In the genomic region with DNA sequence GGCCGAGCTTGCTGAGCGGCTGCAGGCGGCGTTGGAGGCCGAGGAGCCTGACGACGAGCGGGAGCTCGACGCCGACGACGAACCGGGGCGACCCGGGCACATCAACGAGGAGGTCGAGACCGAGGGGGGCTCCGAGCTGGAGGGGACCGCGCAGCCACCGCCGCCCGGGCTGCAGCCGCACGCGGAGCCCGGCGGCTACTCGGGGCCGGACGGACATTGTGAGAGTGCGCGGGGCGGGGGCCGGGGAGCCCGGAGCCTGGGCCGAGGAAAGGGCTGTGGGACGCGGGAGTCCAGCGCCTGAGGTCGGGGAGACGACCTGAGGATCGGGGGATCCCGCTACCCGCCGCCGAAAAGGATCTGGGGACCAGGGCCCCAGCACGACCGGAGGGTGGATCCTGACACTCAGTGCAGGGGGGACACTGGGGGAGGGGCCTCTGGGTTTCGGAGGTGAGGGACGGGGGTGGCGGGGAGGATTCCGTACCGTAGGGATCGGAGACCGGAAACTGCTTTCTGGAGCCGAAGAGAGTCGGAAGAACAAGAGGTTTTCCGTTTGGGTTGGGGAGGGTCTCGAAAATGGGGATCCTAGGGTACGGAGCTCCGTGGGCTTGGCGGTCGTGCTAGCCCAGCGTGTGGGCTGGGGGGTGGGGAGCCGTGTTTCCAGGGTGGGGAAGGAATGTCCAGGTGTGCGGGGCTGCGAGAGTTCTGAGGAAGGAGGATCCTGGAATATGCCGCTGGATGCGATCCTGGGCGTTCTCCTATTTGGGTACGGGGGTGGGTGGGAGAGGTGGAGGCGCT, we compare ENCODE assay signal across 1 cellular context.
TF ChIP-seq lines count a peak whose summit lies in the region.

No MANE protein-coding gene starts in this region.

TF ChIP-seq in HepG2, 621 proteins besides CTCF, POLR2A, EP300 and RAD21 (continued from another document and continues in another):
- TF ChIP-seq, protein P1, sequence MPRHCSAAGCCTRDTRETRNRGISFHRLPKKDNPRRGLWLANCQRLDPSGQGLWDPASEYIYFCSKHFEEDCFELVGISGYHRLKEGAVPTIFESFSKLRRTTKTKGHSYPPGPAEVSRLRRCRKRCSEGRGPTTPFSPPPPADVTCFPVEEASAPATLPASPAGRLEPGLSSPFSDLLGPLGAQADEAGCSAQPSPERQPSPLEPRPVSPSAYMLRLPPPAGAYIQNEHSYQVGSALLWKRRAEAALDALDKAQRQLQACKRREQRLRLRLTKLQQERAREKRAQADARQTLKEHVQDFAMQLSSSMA (CRISPR knock-in tag; IDR thresholded peaks at IDR 0.05) = no peak
- TF ChIP-seq, protein P2, sequence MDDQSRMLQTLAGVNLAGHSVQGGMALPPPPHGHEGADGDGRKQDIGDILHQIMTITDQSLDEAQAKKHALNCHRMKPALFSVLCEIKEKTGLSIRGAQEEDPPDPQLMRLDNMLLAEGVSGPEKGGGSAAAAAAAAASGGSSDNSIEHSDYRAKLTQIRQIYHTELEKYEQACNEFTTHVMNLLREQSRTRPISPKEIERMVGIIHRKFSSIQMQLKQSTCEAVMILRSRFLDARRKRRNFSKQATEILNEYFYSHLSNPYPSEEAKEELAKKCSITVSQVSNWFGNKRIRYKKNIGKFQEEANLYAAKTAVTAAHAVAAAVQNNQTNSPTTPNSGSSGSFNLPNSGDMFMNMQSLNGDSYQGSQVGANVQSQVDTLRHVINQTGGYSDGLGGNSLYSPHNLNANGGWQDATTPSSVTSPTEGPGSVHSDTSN (CRISPR knock-in tag; IDR thresholded peaks at IDR 0.05; ENCODE audit: borderline replicate concordance) = 0 out of 2 replicates have a peak, but pooled peaks have one; percentile 79
- TF ChIP-seq ZNF776 (CRISPR knock-in tag; IDR thresholded peaks at IDR 0.05) (no peak), SPEN (CRISPR knock-in tag; IDR thresholded peaks at IDR 0.05; ENCODE audit: low read depth) (no peak; the same call in 1 of the 2 replicates), PCBP1 (IDR thresholded peaks at IDR 0.05; ENCODE audit: borderline replicate concordance, low read depth, low read length) (no peak), RXRB (CRISPR knock-in tag; IDR thresholded peaks at IDR 0.05; ENCODE audit: borderline replicate concordance) (no peak), ZNF773 (CRISPR knock-in tag; IDR thresholded peaks at IDR 0.05; ENCODE audit: borderline replicate concordance) (peak; percentile 73; the same call in 1 of the 2 replicates), ZBTB38 (CRISPR knock-in tag; IDR thresholded peaks at IDR 0.05) (no peak), ZNF564 (CRISPR knock-in tag; IDR thresholded peaks at IDR 0.05) (0 out of 2 replicates have a peak, but pooled peaks have one; percentile 10), NRL (CRISPR knock-in tag; IDR thresholded peaks at IDR 0.05; ENCODE audit: borderline replicate concordance) (no peak; the same call in 1 of the 2 replicates), ZNF331 (CRISPR knock-in tag; IDR thresholded peaks at IDR 0.05) (no peak), ZNF468 (CRISPR knock-in tag; IDR thresholded peaks at IDR 0.05) (peak; percentile 90; the same call in 1 of the 2 replicates), KAT2B (IDR thresholded peaks at IDR 0.05; ENCODE audit: borderline replicate concordance, low read depth, low read length) (no peak), ZNF33A (CRISPR knock-in tag; IDR thresholded peaks at IDR 0.05; ENCODE audit: borderline replicate concordance) (no peak), KLF16 (CRISPR knock-in tag; IDR thresholded peaks at IDR 0.05) (no peak), ERF (CRISPR knock-in tag; IDR thresholded peaks at IDR 0.05) (no peak), ZNF792 (CRISPR knock-in tag; IDR thresholded peaks at IDR 0.05) (no peak), FOXK2 (IDR thresholded peaks at IDR 0.05) (no peak), HNF4G (IDR thresholded peaks at IDR 0.05; ENCODE audit: borderline replicate concordance, low read depth, low read length) (no peak), HNF4G (CRISPR knock-in tag; IDR thresholded peaks at IDR 0.05; ENCODE audit: borderline replicate concordance, low read depth) (no peak), RFX5 (IDR thresholded peaks at IDR 0.05; ENCODE audit: low read depth, low read length) (no peak), RNF2 (conservative IDR thresholded peaks at IDR 0.05; ENCODE audit: low read depth) (no peak), JUND (CRISPR knock-in tag; IDR thresholded peaks at IDR 0.05) (no peak), ZNF460 (CRISPR knock-in tag; IDR thresholded peaks at IDR 0.05; ENCODE audit: borderline replicate concordance) (no peak), ZNF232 (CRISPR knock-in tag; IDR thresholded peaks at IDR 0.05; ENCODE audit: borderline replicate concordance) (no peak), ZNF724P (CRISPR knock-in tag; IDR thresholded peaks at IDR 0.05; ENCODE audit: borderline replicate concordance) (no peak), CCAR2 (optimal IDR thresholded peaks at IDR 0.05; ENCODE audit: low read depth, low read length) (no peak), BORCS8-MEF2B (CRISPR knock-in tag; IDR thresholded peaks at IDR 0.05) (no peak), IRX3 (CRISPR knock-in tag; IDR thresholded peaks at IDR 0.05; ENCODE audit: borderline replicate concordance, low read depth) (0 out of 2 replicates have a peak, but pooled peaks have one; percentile 62), ELF3 (CRISPR knock-in tag; IDR thresholded peaks at IDR 0.05) (no peak), ARNT2 (CRISPR knock-in tag; IDR thresholded peaks at IDR 0.05; ENCODE audit: low read depth) (no peak), HMGA1 (CRISPR knock-in tag; conservative IDR thresholded peaks at IDR 0.05) (no peak), TCF7L2 (IDR thresholded peaks at IDR 0.05; ENCODE audit: low read depth, low read length) (no peak), TAF15 (IDR thresholded peaks at IDR 0.05; ENCODE audit: low read depth, low read length, poor library complexity, severe bottlenecking) (no peak), ZNF556 (CRISPR knock-in tag; IDR thresholded peaks at IDR 0.05; ENCODE audit: borderline replicate concordance) (no peak), NCOA5 (CRISPR knock-in tag; IDR thresholded peaks at IDR 0.05) (no peak)
- TF ChIP-seq, protein P3, sequence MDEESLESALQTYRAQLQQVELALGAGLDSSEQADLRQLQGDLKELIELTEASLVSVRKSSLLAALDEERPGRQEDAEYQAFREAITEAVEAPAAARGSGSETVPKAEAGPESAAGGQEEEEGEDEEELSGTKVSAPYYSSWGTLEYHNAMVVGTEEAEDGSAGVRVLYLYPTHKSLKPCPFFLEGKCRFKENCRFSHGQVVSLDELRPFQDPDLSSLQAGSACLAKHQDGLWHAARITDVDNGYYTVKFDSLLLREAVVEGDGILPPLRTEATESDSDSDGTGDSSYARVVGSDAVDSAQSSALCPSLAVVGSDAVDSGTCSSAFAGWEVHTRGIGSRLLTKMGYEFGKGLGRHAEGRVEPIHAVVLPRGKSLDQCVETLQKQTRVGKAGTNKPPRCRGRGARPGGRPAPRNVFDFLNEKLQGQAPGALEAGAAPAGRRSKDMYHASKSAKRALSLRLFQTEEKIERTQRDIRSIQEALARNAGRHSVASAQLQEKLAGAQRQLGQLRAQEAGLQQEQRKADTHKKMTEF (CRISPR knock-in tag; IDR thresholded peaks at IDR 0.05) = no peak
- TF ChIP-seq, protein P4, sequence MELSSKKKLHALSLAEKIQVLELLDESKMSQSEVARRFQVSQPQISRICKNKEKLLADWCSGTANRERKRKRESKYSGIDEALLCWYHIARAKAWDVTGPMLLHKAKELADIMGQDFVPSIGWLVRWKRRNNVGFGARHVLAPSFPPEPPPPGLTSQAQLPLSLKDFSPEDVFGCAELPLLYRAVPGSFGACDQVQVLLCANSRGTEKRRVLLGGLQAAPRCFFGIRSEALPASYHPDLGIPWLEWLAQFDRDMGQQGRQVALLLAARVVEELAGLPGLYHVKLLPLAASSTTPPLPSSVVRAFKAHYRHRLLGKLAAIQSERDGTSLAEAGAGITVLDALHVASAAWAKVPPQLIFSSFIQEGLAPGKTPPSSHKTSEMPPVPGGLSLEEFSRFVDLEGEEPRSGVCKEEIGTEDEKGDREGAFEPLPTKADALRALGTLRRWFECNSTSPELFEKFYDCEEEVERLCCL (CRISPR knock-in tag; IDR thresholded peaks at IDR 0.05; ENCODE audit: borderline replicate concordance) = no peak; the same call in 1 of the 2 replicates
- TF ChIP-seq, protein P5, sequence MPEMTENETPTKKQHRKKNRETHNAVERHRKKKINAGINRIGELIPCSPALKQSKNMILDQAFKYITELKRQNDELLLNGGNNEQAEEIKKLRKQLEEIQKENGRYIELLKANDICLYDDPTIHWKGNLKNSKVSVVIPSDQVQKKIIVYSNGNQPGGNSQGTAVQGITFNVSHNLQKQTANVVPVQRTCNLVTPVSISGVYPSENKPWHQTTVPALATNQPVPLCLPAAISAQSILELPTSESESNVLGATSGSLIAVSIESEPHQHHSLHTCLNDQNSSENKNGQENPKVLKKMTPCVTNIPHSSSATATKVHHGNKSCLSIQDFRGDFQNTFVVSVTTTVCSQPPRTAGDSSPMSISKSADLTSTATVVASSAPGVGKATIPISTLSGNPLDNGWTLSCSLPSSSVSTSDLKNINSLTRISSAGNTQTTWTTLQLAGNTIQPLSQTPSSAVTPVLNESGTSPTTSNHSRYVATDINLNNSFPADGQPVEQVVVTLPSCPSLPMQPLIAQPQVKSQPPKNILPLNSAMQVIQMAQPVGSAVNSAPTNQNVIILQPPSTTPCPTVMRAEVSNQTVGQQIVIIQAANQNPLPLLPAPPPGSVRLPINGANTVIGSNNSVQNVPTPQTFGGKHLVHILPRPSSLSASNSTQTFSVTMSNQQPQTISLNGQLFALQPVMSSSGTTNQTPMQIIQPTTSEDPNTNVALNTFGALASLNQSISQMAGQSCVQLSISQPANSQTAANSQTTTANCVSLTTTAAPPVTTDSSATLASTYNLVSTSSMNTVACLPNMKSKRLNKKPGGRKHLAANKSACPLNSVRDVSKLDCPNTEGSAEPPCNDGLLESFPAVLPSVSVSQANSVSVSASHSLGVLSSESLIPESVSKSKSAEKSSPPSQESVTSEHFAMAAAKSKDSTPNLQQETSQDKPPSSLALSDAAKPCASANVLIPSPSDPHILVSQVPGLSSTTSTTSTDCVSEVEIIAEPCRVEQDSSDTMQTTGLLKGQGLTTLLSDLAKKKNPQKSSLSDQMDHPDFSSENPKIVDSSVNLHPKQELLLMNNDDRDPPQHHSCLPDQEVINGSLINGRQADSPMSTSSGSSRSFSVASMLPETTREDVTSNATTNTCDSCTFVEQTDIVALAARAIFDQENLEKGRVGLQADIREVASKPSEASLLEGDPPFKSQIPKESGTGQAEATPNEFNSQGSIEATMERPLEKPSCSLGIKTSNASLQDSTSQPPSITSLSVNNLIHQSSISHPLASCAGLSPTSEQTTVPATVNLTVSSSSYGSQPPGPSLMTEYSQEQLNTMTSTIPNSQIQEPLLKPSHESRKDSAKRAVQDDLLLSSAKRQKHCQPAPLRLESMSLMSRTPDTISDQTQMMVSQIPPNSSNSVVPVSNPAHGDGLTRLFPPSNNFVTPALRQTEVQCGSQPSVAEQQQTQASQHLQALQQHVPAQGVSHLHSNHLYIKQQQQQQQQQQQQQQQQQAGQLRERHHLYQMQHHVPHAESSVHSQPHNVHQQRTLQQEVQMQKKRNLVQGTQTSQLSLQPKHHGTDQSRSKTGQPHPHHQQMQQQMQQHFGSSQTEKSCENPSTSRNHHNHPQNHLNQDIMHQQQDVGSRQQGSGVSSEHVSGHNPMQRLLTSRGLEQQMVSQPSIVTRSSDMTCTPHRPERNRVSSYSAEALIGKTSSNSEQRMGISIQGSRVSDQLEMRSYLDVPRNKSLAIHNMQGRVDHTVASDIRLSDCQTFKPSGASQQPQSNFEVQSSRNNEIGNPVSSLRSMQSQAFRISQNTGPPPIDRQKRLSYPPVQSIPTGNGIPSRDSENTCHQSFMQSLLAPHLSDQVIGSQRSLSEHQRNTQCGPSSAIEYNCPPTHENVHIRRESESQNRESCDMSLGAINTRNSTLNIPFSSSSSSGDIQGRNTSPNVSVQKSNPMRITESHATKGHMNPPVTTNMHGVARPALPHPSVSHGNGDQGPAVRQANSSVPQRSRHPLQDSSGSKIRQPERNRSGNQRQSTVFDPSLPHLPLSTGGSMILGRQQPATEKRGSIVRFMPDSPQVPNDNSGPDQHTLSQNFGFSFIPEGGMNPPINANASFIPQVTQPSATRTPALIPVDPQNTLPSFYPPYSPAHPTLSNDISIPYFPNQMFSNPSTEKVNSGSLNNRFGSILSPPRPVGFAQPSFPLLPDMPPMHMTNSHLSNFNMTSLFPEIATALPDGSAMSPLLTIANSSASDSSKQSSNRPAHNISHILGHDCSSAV (CRISPR knock-in tag; IDR thresholded peaks at IDR 0.05; ENCODE audit: borderline replicate concordance) = no peak
- TF ChIP-seq, protein P6, sequence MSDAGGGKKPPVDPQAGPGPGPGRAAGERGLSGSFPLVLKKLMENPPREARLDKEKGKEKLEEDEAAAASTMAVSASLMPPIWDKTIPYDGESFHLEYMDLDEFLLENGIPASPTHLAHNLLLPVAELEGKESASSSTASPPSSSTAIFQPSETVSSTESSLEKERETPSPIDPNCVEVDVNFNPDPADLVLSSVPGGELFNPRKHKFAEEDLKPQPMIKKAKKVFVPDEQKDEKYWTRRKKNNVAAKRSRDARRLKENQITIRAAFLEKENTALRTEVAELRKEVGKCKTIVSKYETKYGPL (CRISPR knock-in tag; IDR thresholded peaks at IDR 0.05) = 0 out of 2 replicates have a peak, but pooled peaks have one; percentile 58
- TF ChIP-seq, protein P7, sequence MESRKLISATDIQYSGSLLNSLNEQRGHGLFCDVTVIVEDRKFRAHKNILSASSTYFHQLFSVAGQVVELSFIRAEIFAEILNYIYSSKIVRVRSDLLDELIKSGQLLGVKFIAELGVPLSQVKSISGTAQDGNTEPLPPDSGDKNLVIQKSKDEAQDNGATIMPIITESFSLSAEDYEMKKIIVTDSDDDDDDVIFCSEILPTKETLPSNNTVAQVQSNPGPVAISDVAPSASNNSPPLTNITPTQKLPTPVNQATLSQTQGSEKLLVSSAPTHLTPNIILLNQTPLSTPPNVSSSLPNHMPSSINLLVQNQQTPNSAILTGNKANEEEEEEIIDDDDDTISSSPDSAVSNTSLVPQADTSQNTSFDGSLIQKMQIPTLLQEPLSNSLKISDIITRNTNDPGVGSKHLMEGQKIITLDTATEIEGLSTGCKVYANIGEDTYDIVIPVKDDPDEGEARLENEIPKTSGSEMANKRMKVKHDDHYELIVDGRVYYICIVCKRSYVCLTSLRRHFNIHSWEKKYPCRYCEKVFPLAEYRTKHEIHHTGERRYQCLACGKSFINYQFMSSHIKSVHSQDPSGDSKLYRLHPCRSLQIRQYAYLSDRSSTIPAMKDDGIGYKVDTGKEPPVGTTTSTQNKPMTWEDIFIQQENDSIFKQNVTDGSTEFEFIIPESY (CRISPR knock-in tag; IDR thresholded peaks at IDR 0.05) = no peak
- TF ChIP-seq, protein P8, sequence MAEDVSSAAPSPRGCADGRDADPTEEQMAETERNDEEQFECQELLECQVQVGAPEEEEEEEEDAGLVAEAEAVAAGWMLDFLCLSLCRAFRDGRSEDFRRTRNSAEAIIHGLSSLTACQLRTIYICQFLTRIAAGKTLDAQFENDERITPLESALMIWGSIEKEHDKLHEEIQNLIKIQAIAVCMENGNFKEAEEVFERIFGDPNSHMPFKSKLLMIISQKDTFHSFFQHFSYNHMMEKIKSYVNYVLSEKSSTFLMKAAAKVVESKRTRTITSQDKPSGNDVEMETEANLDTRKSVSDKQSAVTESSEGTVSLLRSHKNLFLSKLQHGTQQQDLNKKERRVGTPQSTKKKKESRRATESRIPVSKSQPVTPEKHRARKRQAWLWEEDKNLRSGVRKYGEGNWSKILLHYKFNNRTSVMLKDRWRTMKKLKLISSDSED (CRISPR knock-in tag; IDR thresholded peaks at IDR 0.05) = 0 out of 2 replicates have a peak, but pooled peaks have one; percentile 48
